In the genomic region with DNA sequence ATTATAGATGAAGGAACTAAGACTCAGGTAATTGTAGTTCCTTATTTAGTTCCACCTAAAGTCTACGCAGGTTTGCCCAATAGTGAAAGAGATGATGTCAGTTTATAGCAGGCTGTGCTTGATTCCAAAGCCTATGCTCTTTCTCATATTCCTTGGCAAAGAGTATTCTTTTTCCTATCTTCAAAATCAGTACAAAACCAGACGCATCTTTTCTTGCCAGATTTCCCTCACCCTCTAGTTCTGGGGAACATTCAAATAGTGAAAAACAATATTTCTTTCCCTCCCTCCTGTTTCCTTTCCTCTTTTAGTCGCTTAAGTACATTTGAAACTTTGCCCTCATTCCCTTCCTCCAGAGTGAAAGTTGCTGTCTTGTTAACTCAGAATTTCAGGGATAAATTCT, we compare ENCODE assay signal across 1 cellular context.
TF ChIP-seq lines count a peak whose summit lies in the region.

No MANE protein-coding gene starts in this region.

TF ChIP-seq in GM23338, 12 proteins besides CTCF, POLR2A, EP300 and RAD21 (continued from another document):
- TF ChIP-seq, protein P1, sequence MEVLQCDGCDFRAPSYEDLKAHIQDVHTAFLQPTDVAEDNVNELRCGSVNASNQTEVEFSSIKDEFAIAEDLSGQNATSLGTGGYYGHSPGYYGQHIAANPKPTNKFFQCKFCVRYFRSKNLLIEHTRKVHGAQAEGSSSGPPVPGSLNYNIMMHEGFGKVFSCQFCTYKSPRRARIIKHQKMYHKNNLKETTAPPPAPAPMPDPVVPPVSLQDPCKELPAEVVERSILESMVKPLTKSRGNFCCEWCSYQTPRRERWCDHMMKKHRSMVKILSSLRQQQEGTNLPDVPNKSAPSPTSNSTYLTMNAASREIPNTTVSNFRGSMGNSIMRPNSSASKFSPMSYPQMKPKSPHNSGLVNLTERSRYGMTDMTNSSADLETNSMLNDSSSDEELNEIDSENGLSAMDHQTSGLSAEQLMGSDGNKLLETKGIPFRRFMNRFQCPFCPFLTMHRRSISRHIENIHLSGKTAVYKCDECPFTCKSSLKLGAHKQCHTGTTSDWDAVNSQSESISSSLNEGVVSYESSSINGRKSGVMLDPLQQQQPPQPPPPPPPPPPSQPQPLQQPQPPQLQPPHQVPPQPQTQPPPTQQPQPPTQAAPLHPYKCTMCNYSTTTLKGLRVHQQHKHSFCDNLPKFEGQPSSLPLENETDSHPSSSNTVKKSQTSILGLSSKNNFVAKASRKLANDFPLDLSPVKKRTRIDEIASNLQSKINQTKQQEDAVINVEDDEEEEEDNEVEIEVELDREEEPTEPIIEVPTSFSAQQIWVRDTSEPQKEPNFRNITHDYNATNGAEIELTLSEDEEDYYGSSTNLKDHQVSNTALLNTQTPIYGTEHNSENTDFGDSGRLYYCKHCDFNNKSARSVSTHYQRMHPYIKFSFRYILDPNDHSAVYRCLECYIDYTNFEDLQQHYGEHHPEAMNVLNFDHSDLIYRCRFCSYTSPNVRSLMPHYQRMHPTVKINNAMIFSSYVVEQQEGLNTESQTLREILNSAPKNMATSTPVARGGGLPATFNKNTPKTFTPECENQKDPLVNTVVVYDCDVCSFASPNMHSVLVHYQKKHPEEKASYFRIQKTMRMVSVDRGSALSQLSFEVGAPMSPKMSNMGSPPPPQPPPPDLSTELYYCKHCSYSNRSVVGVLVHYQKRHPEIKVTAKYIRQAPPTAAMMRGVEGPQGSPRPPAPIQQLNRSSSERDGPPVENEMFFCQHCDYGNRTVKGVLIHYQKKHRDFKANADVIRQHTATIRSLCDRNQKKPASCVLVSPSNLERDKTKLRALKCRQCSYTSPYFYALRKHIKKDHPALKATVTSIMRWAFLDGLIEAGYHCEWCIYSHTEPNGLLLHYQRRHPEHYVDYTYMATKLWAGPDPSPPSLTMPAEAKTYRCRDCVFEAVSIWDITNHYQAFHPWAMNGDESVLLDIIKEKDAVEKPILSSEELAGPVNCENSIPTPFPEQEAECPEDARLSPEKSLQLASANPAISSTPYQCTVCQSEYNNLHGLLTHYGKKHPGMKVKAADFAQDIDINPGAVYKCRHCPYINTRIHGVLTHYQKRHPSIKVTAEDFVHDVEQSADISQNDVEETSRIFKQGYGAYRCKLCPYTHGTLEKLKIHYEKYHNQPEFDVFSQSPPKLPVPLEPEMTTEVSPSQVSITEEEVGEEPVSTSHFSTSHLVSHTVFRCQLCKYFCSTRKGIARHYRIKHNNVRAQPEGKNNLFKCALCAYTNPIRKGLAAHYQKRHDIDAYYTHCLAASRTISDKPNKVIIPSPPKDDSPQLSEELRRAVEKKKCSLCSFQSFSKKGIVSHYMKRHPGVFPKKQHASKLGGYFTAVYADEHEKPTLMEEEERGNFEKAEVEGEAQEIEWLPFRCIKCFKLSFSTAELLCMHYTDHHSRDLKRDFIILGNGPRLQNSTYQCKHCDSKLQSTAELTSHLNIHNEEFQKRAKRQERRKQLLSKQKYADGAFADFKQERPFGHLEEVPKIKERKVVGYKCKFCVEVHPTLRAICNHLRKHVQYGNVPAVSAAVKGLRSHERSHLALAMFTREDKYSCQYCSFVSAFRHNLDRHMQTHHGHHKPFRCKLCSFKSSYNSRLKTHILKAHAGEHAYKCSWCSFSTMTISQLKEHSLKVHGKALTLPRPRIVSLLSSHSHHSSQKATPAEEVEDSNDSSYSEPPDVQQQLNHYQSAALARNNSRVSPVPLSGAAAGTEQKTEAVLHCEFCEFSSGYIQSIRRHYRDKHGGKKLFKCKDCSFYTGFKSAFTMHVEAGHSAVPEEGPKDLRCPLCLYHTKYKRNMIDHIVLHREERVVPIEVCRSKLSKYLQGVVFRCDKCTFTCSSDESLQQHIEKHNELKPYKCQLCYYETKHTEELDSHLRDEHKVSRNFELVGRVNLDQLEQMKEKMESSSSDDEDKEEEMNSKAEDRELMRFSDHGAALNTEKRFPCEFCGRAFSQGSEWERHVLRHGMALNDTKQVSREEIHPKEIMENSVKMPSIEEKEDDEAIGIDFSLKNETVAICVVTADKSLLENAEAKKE (CRISPR knock-in tag; IDR thresholded peaks at IDR 0.05) = no peak
- TF ChIP-seq, protein P2, sequence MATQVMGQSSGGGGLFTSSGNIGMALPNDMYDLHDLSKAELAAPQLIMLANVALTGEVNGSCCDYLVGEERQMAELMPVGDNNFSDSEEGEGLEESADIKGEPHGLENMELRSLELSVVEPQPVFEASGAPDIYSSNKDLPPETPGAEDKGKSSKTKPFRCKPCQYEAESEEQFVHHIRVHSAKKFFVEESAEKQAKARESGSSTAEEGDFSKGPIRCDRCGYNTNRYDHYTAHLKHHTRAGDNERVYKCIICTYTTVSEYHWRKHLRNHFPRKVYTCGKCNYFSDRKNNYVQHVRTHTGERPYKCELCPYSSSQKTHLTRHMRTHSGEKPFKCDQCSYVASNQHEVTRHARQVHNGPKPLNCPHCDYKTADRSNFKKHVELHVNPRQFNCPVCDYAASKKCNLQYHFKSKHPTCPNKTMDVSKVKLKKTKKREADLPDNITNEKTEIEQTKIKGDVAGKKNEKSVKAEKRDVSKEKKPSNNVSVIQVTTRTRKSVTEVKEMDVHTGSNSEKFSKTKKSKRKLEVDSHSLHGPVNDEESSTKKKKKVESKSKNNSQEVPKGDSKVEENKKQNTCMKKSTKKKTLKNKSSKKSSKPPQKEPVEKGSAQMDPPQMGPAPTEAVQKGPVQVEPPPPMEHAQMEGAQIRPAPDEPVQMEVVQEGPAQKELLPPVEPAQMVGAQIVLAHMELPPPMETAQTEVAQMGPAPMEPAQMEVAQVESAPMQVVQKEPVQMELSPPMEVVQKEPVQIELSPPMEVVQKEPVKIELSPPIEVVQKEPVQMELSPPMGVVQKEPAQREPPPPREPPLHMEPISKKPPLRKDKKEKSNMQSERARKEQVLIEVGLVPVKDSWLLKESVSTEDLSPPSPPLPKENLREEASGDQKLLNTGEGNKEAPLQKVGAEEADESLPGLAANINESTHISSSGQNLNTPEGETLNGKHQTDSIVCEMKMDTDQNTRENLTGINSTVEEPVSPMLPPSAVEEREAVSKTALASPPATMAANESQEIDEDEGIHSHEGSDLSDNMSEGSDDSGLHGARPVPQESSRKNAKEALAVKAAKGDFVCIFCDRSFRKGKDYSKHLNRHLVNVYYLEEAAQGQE (IDR thresholded peaks at IDR 0.05; ENCODE audit: unreplicated experiment) = no peak
